ENCODE assay signal across 7 cellular contexts in genomic region chr18:24514439-24514838, GRCh38. TPM values are rescaled to one million over a fixed set of nuclear protein-coding genes. Genes with fewer than 3 reads are reported as not detected.
DNase-seq lines count a peak whose midpoint lies in the region; ATAC-seq and TF ChIP-seq lines count a peak whose summit lies in the region.

No MANE protein-coding gene starts in this region.

- no peak overlapping the region for H3K4me2 ChIP-seq in mesendoderm (ENCODE audit: low read length)

- no peaks in the 10 kb centered on the region for H3K4me1 ChIP-seq in mesendoderm (ENCODE audit: control insufficient read depth, low read depth, low read length)

- peak; percentile 67 for ATAC-seq in GM21390 (IDR thresholded peaks at IDR 0.05; ENCODE audit: unreplicated experiment)

- H3K4ac ChIP-seq in mesendoderm (ENCODE audit: low read depth, low read length), result no peak overlapping the region

- H3K4me3 ChIP-seq in GM06990 (replicated peaks; ENCODE audit: low read depth, low read length) (no peak overlapping the region), mesendoderm (ENCODE audit: low read length) (no peak overlapping the region)

- WGBS in mesendoderm (ENCODE audit: extremely low coverage, insufficient coverage, low lambda C conversion rate), result no CpG with 5 or more reads among the region's 2 CpGs

- H2BK15ac ChIP-seq in mesendoderm (replicated peaks; ENCODE audit: low read depth), result no peak overlapping the region

- H3K36me3 ChIP-seq in GM06990 (ENCODE audit: control insufficient read depth, insufficient read depth, low read length) (no peaks in the 10 kb centered on the region), mesendoderm (ENCODE audit: control insufficient read depth, insufficient read depth, low read length) (no peaks in the 10 kb centered on the region)

- H3K27ac ChIP-seq in mesendoderm (ENCODE audit: low read depth, low read length), result no peak overlapping the region

- no peak for DNase-seq in GM06990 (ENCODE audit: extremely low read depth, insufficient read length)
- peak; percentile 39 for DNase-seq in astrocyte of the hippocampus (ENCODE audit: low read depth, low spot score)
- peak; percentile 94 for DNase-seq in mesendoderm
- DNase-seq in putamen (ENCODE audit: low spot score), result no peak
- no peak for DNase-seq in stimulated activated naive CD4-positive, alpha-beta T cell treated with Interleukin-2 at 50 U/mL for 16 hours (lab: John Stamatoyannopoulos, UW)

- H3K9ac ChIP-seq in mesendoderm (ENCODE audit: low read length), result no peak overlapping the region

- no peak overlapping the region for H2BK120ac ChIP-seq in mesendoderm (ENCODE audit: low read depth, low read length)

- H3K56ac ChIP-seq in mesendoderm (ENCODE audit: low read length), result no peak overlapping the region

- no peaks in the 10 kb centered on the region for H3K79me1 ChIP-seq in mesendoderm (ENCODE audit: low read length)

- H2AK5ac ChIP-seq in mesendoderm (ENCODE audit: low read length), result no peak overlapping the region

- H3K23ac ChIP-seq in mesendoderm (ENCODE audit: low read length), result no peak overlapping the region

- H3K79me2 ChIP-seq in mesendoderm (ENCODE audit: control insufficient read depth, insufficient read depth, low read length), result no peaks in the 10 kb centered on the region

- no peak overlapping the region for H4K8ac ChIP-seq in mesendoderm (ENCODE audit: low read depth, low read length)

- no peaks in the 10 kb centered on the region; the same call in 1 of the 2 replicates for H3K27me3 ChIP-seq in GM06990 (replicated peaks; ENCODE audit: control insufficient read depth, insufficient read depth, low read length)
- H3K27me3 ChIP-seq in mesendoderm (ENCODE audit: insufficient read depth, low read length, poor library complexity), result no peaks in the 10 kb centered on the region

- H3K18ac ChIP-seq in mesendoderm (ENCODE audit: low read length), result no peak overlapping the region

- TF ChIP-seq CTCF in GM06990 (IDR thresholded peaks at IDR 0.05; ENCODE audit: insufficient read depth, low read length, poor library complexity, severe bottlenecking), result peak; percentile 69
- TF ChIP-seq CTCF in LNCAP (IDR thresholded peaks at IDR 0.05), result peak; percentile 65

- no peak overlapping the region for H2BK5ac ChIP-seq in mesendoderm (ENCODE audit: low read length)

- H4K5ac ChIP-seq in mesendoderm (ENCODE audit: low read length), result no peak overlapping the region

RNA-seq across cellular contexts. Expression of gene HRH4, which starts 54.0 kb away (rescaled TPM):
- polyA plus RNA-seq in mesendoderm (2013, experiment 1 of 2), result 0.04 TPM
- 0.04 TPM for polyA plus RNA-seq in mesendoderm (2013, experiment 2 of 2)

Comparison
In these comparisons a context has a peak if more than half of its experiments do, and no peak if none do; other contexts are left out.
1. DNase-seq: peak in astrocyte of the hippocampus (single experiment) and mesendoderm (single experiment); none in GM06990 (single experiment), putamen (single experiment) and stimulated activated naive CD4-positive, alpha-beta T cell treated with Interleukin-2 at 50 U/mL for 16 hours (single experiment).